In genomic region chr17:12627177-12627629, GRCh38 we compare ENCODE assay signal across 10 cellular contexts. TPM values are rescaled to one million over a fixed set of nuclear protein-coding genes. Genes with fewer than 3 reads are reported as not detected.
A peak's percentile ranks its signal among the peaks of the same experiment; 100 is the strongest.
DNase-seq lines count a peak whose midpoint lies in the region; ATAC-seq and TF ChIP-seq lines count a peak whose summit lies in the region.
"Had no signal": no experiment of that assay in that cellular context is flagged by ENCODE, and none has a peak within 500 bp of the region (broad histone marks: within the 10 kb centered on the region; RNA-seq: fewer than 3 reads in every experiment).

No MANE protein-coding gene starts in this region.

- DNase-seq in H4 (ENCODE audit: low spot score) (peak; percentile 94), heart left ventricle (peak in 3 of 5 donors; percentile 23 to 44 (median 32)), smooth muscle cell of the brain vasculature (ENCODE audit: low read depth, low spot score) (peak; percentile 67), DMS79 treated with DMSO at 0.1 percent for 48 hours (lab: John Stamatoyannopoulos, UW) (no peak), epidermal melanocyte (ENCODE audit: insufficient read length, low spot score) (no peak)
- no peak for DNase-seq in activated CD4-positive, alpha-beta T cell treated with anti-CD3 and anti-CD28 coated beads for 48 hours
- DNase-seq: activated CD4-positive, alpha-beta T cell treated with anti-CD3 and anti-CD28 coated beads, Interleukin-2, amount 50 U/mL, for 1 hour; psoas muscle had no signal

- intact Hi-C loops in heart left ventricle (cut with DNase I), result loop anchor here in 1 of 10 donors (10.0 kb wide), 1 partner anchor 72 kb away; no protein-coding TSS in a partner anchor

- TF ChIP-seq CTCF in WI38 (IDR thresholded peaks at IDR 0.05; ENCODE audit: low read depth, low read length) (no peak), heart left ventricle (IDR thresholded peaks at IDR 0.05) (no peak)

- WGBS in heart left ventricle, 4 donors, result 55 to 66% (median 61%) methylated on average over 8 of the region's 8 CpGs

- no peaks in the 10 kb centered on the region for H3K36me3 ChIP-seq in heart left ventricle

- H3K27ac ChIP-seq in heart left ventricle, result peak overlapping the region in 8 of 12 donors; percentile 28 to 65 (median 45)
- H3K27ac ChIP-seq: psoas muscle had no signal

- TF ChIP-seq POLR2A in heart left ventricle (IDR thresholded peaks at IDR 0.05), result no peak

- peaks cover 0 to 26% (median 0%) of the 10 kb centered on the region in 12 donors for H3K4me1 ChIP-seq in heart left ventricle
- H3K4me1 ChIP-seq: psoas muscle had no signal

- ATAC-seq in heart left ventricle, result peak in 3 of 4 donors; percentile 73 to 84 (median 84)
- no peak for ATAC-seq in HG03175 (IDR thresholded peaks at IDR 0.05; ENCODE audit: unreplicated experiment)
- ATAC-seq: psoas muscle had no signal

- H3K4me3 ChIP-seq in WI38 (ENCODE audit: low read depth, low read length) (peak overlapping the region; percentile 5; the same call in 1 of the 2 replicates), heart left ventricle (no peak overlapping the region)
- H3K4me3 ChIP-seq: psoas muscle had no signal

- no peaks in the 10 kb centered on the region for H3K9me3 ChIP-seq in heart left ventricle
- H3K9me3 ChIP-seq: psoas muscle had no signal

- H3K27me3 ChIP-seq in heart left ventricle, result no peaks in the 10 kb centered on the region

RNA-seq across cellular contexts. Expression of gene MYOCD, which starts 38.5 kb away (rescaled TPM):
- 4.9 and 9.3 TPM in 2 replicates for total RNA-seq in H4 (2014; rRNA removed; shearing (Covaris generic))
- 10 to 100 TPM; 28.7 to 77.2 (median 47.1) TPM for total RNA-seq in heart left ventricle
- polyA plus RNA-seq in heart left ventricle, result 10 to 100 TPM; 12.9 to 24.6 TPM

Comparison
In these comparisons a context has a peak if more than half of its experiments do, and no peak if none do; other contexts are left out.
1. DNase-seq: peak in H4 (single experiment), heart left ventricle (3 of 5) and smooth muscle cell of the brain vasculature (single experiment); none in DMS79 treated with DMSO at 0.1 percent for 48 hours (single experiment), activated CD4-positive, alpha-beta T cell treated with anti-CD3 and anti-CD28 coated beads for 48 hours (single experiment) and epidermal melanocyte (single experiment).